1 cellular context compared by ENCODE assay signal in genomic region chr6:112030206-112030932, GRCh38.
TF ChIP-seq lines count a peak whose summit lies in the region.

No MANE protein-coding gene starts in this region.

TF ChIP-seq in Ishikawa, 13 proteins besides CTCF, POLR2A, EP300 and RAD21 (continued from another document):
- no peak for TF ChIP-seq ZBTB7A (IDR thresholded peaks at IDR 0.05; ENCODE audit: low read depth)
